9 cellular contexts compared by ENCODE assay signal in genomic region chr14:25132734-25133422, GRCh38.
A peak's percentile ranks its signal among the peaks of the same experiment; 100 is the strongest.
DNase-seq lines count a peak whose midpoint lies in the region; ATAC-seq and TF ChIP-seq lines count a peak whose summit lies in the region.
"Had no signal": no experiment of that assay in that cellular context is flagged by ENCODE, and none has a peak within 500 bp of the region (broad histone marks: within the 10 kb centered on the region; RNA-seq: fewer than 3 reads in every experiment).

No MANE protein-coding gene starts in this region.

- no peak for DNase-seq in RWPE2 (ENCODE audit: low spot score)
- peak; percentile 19 for DNase-seq in activated gamma-delta T cell treated with anti-CD3 and anti-CD28 coated beads, Interleukin-2, amount 50 U/mL, for 16 hours (ENCODE audit: low read depth)
- peak; percentile 76 to 81 for DNase-seq in cardiac muscle cell (ENCODE audit: low read depth in 1 of 2, low spot score in 1 of 2)
- DNase-seq in pons (ENCODE audit: low spot score): peak; percentile 72
- no peak for DNase-seq in dedifferentiated amniotic fluid mesenchymal stem cell (ENCODE audit: extremely low spot score)

- no peaks in the 10 kb centered on the region for H4K20me1 ChIP-seq in DOHH2 (ENCODE audit: control insufficient read depth, insufficient read depth, low read depth, low read length)

- peak; percentile 87 for ATAC-seq in GM21737 (IDR thresholded peaks at IDR 0.05; ENCODE audit: unreplicated experiment)
- ATAC-seq in RWPE2 (ENCODE audit: low read depth): peak; percentile 94

- H3K27me3 ChIP-seq in DOHH2 (ENCODE audit: control insufficient read depth, low read length) (no peaks in the 10 kb centered on the region), RWPE2 (ENCODE audit: insufficient read depth, poor library complexity, severe bottlenecking) (peaks cover 15% of the 10 kb centered on the region), cardiac muscle cell (peaks cover 63% of the 10 kb centered on the region)

- H3K36me3 ChIP-seq in DOHH2 (ENCODE audit: control insufficient read depth, low read length) (no peaks in the 10 kb centered on the region), RWPE2 (ENCODE audit: low read depth) (no peaks in the 10 kb centered on the region), cardiac muscle cell (no peaks in the 10 kb centered on the region)

- H3K79me2 ChIP-seq in DOHH2 (ENCODE audit: control insufficient read depth, low read length): no peaks in the 10 kb centered on the region

- H3K4me2 ChIP-seq in DOHH2 (ENCODE audit: low read length): peak overlapping the region; percentile 28; the same call in 1 of the 2 replicates

- no peaks in the 10 kb centered on the region for H3K4me1 ChIP-seq in DOHH2 (ENCODE audit: control insufficient read depth, low read length)
- no peaks in the 10 kb centered on the region for H3K4me1 ChIP-seq in RWPE2 (ENCODE audit: insufficient read depth, poor library complexity, severe bottlenecking)
- no peaks in the 10 kb centered on the region for H3K4me1 ChIP-seq in cardiac muscle cell (ENCODE audit: low read depth)

- TF ChIP-seq CTCF in DOHH2 (IDR thresholded peaks at IDR 0.05; ENCODE audit: low read depth, low read length, poor library complexity, severe bottlenecking) (peak; percentile 84), LNCAP (IDR thresholded peaks at IDR 0.05) (peak; percentile 84), RWPE2 (IDR thresholded peaks at IDR 0.05; ENCODE audit: poor library complexity, severe bottlenecking) (peak; percentile 93), cardiac muscle cell (IDR thresholded peaks at IDR 0.05; ENCODE audit: low read depth, low read length) (peak; percentile 80)

- H3K27ac ChIP-seq in DOHH2 (ENCODE audit: low read depth, low read length) (no peak overlapping the region), RWPE2 (ENCODE audit: poor library complexity, severe bottlenecking) (no peak overlapping the region), cardiac muscle cell (no peak overlapping the region)
- H3K27ac ChIP-seq: epithelial cell of prostate had no signal

- H3F3A ChIP-seq in DOHH2 (ENCODE audit: control insufficient read depth, insufficient read depth): no peaks in the 10 kb centered on the region

- H3K9me3 ChIP-seq in DOHH2 (ENCODE audit: control insufficient read depth, insufficient read depth, low read length) (no peaks in the 10 kb centered on the region), RWPE2 (ENCODE audit: severe bottlenecking) (no peaks in the 10 kb centered on the region), cardiac muscle cell (ENCODE audit: low read depth) (no peaks in the 10 kb centered on the region)

- H3K9me2 ChIP-seq in DOHH2 (replicated peaks; ENCODE audit: control insufficient read depth, low read length): no peaks in the 10 kb centered on the region

- H3K4me3 ChIP-seq in DOHH2 (ENCODE audit: low read length) (no peak overlapping the region), RWPE2 (ENCODE audit: severe bottlenecking) (no peak overlapping the region), cardiac muscle cell (no peak overlapping the region)

Comparison
In these comparisons a context has a peak if more than half of its experiments do, and no peak if none do; other contexts are left out.
1. DNase-seq: peak in activated gamma-delta T cell treated with anti-CD3 and anti-CD28 coated beads, Interleukin-2, amount 50 U/mL, for 16 hours (single experiment), cardiac muscle cell (2 of 2) and pons (single experiment); none in RWPE2 (single experiment) and dedifferentiated amniotic fluid mesenchymal stem cell (single experiment).
2. Peak in every context shown above with its lines, with median percentiles within 50 percentile points of each other: CTCF ChIP-seq.